10 cellular contexts compared by ENCODE assay signal in genomic region chr5:113246371-113246870, GRCh38.
DNase-seq lines count a peak whose midpoint lies in the region; FAIRE-seq and TF ChIP-seq lines count a peak whose summit lies in the region.
"Had no signal": no experiment of that assay in that cellular context is flagged by ENCODE, and none has a peak within 500 bp of the region (broad histone marks: within the 10 kb centered on the region; RNA-seq: fewer than 3 reads in every experiment).

No MANE protein-coding gene starts in this region.

- peaks cover 23% of the 10 kb centered on the region for H3K36me3 Mint-ChIP-seq in endodermal cell (ENCODE audit: low read depth)

- FAIRE-seq in kidney (lab: Jason Lieb, UNC), result no peak

- H3K56ac ChIP-seq in mesendoderm (ENCODE audit: low read length), result peak overlapping the region; percentile 52

- no peak overlapping the region for H3K4me3 Mint-ChIP-seq in endodermal cell

- H2BK120ac ChIP-seq in mesendoderm (ENCODE audit: low read depth, low read length), result peak overlapping the region; percentile 86

- H3K27me3 Mint-ChIP-seq in endodermal cell (ENCODE audit: insufficient read depth), result no peaks in the 10 kb centered on the region

- no peak overlapping the region for H3K9ac ChIP-seq in endodermal cell (ENCODE audit: extremely low read depth, low read length, poor library complexity, severe bottlenecking)
- H3K9ac ChIP-seq in mesendoderm (ENCODE audit: low read length), result peak overlapping the region; percentile 43
- H3K9ac ChIP-seq in kidney (ENCODE audit: low read length in 2 of 2), result peak overlapping the region in 1 of 2 donors; percentile 36

- no peak overlapping the region for H3K18ac ChIP-seq in mesendoderm (ENCODE audit: low read length)

- H3K36me3 ChIP-seq in endodermal cell (ENCODE audit: control insufficient read depth, insufficient read depth, low read length) (peaks cover 19% of the 10 kb centered on the region), mesendoderm (ENCODE audit: control insufficient read depth, insufficient read depth, low read length) (no peaks in the 10 kb centered on the region), tibial nerve (no peaks in the 10 kb centered on the region), kidney (ENCODE audit: control insufficient read depth in 1 of 2, insufficient read depth in 2 of 2, low read length in 2 of 2) (no peaks in the 10 kb centered on the region)

- WGBS in endodermal cell (ENCODE audit: insufficient coverage in 1 of 2, insufficient read length in 1 of 2), 2 experiments, result 59 to 68% methylated on average over 4 to 5 of the region's 5 CpGs
- no CpG with 5 or more reads among the region's 5 CpGs for WGBS in mesendoderm (ENCODE audit: extremely low coverage, insufficient coverage, low lambda C conversion rate)
- WGBS in tibial nerve, 2 donors, result 54 to 59% methylated on average over 5 of the region's 5 CpGs

- no peak overlapping the region for H3K23ac ChIP-seq in mesendoderm (ENCODE audit: low read length)

- peak overlapping the region; percentile 51 for H3K4me3 ChIP-seq in endodermal cell (ENCODE audit: low read length)
- no peak overlapping the region for H3K4me3 ChIP-seq in mesendoderm (ENCODE audit: low read length)
- H3K4me3 ChIP-seq in tibial nerve, result peak overlapping the region in 2 of 4 donors; percentile 10 to 28
- peak overlapping the region in 1 of 2 donors; percentile 22 for H3K4me3 ChIP-seq in kidney (ENCODE audit: low read length in 2 of 2)

- H2BK5ac ChIP-seq in mesendoderm (ENCODE audit: low read length), result peak overlapping the region; percentile 51

- H2BK15ac ChIP-seq in mesendoderm (replicated peaks; ENCODE audit: low read depth), result peak overlapping the region; percentile 80

- H4K5ac ChIP-seq in mesendoderm (ENCODE audit: low read length), result no peak overlapping the region

- no peak for TF ChIP-seq POLR2A in tibial nerve (IDR thresholded peaks at IDR 0.05)

- peak overlapping the region; percentile 91 for H3K27ac Mint-ChIP-seq in endodermal cell

- H3K79me2 ChIP-seq in mesendoderm (ENCODE audit: control insufficient read depth, insufficient read depth, low read length), result peaks cover 38% of the 10 kb centered on the region

- no peaks in the 10 kb centered on the region for H3K9me3 ChIP-seq in endodermal cell (ENCODE audit: control insufficient read depth, low read length)
- no peaks in the 10 kb centered on the region for H3K9me3 ChIP-seq in tibial nerve
- H3K9me3 ChIP-seq in kidney (ENCODE audit: control insufficient read depth in 1 of 2, low read length in 2 of 2), result no peaks in the 10 kb centered on the region

- H3K4me1 ChIP-seq in endodermal cell (ENCODE audit: control insufficient read depth, insufficient read depth, low read length) (peaks cover 37% of the 10 kb centered on the region), mesendoderm (ENCODE audit: control insufficient read depth, low read depth, low read length) (peaks cover 28% of the 10 kb centered on the region), tibial nerve (peaks cover 0 to 43% (median 15%) of the 10 kb centered on the region in 4 donors), kidney (ENCODE audit: control insufficient read depth in 1 of 2, insufficient read depth in 1 of 2, low read depth in 1 of 2, low read length in 2 of 2) (peaks cover 7 to 20% of the 10 kb centered on the region in 2 donors)

- peak overlapping the region; percentile 31 for H3K27ac ChIP-seq in endodermal cell (ENCODE audit: low read depth, low read length)
- peak overlapping the region; percentile 54 for H3K27ac ChIP-seq in mesendoderm (ENCODE audit: low read depth, low read length)
- H3K27ac ChIP-seq in tibial nerve, result peak overlapping the region; percentile 48 to 85 (median 72)
- H3K27ac ChIP-seq in kidney (ENCODE audit: low read depth in 2 of 2, low read length in 2 of 2), result peak overlapping the region in 1 of 2 donors; percentile 10
- H3K27ac ChIP-seq: 22Rv1 had no signal

- no peak overlapping the region for H3K4ac ChIP-seq in mesendoderm (ENCODE audit: low read depth, low read length)

- H3K4me2 ChIP-seq in mesendoderm (ENCODE audit: low read length), result no peak overlapping the region

- no peak overlapping the region for H4K8ac ChIP-seq in mesendoderm (ENCODE audit: low read depth, low read length)

- no peak overlapping the region for H2AK5ac ChIP-seq in mesendoderm (ENCODE audit: low read length)

- TF ChIP-seq CTCF in endodermal cell (conservative IDR thresholded peaks at IDR 0.05) (no peak), tibial nerve (IDR thresholded peaks at IDR 0.05) (no peak), kidney (IDR thresholded peaks at IDR 0.05; ENCODE audit: borderline replicate concordance, extremely low read depth, insufficient read depth) (no peak)

- peaks cover 26% of the 10 kb centered on the region for H3K79me1 ChIP-seq in mesendoderm (ENCODE audit: low read length)

- peak in 1 of 2 donors; percentile 37 for TF ChIP-seq EP300 in tibial nerve (IDR thresholded peaks at IDR 0.05)

- H3K9me3 Mint-ChIP-seq in endodermal cell, result no peaks in the 10 kb centered on the region

- peaks cover 82% of the 10 kb centered on the region for H3K4me1 Mint-ChIP-seq in endodermal cell

- DNase-seq in NOMO-1 treated with DMSO at 0.1 percent for 48 hours (lab: John Stamatoyannopoulos, UW; ENCODE audit: unreplicated experiment), result peak; percentile 28
- DNase-seq in NOMO-1 treated with dmso at 0.1 percent for 144 hours (lab: John Stamatoyannopoulos, UW; ENCODE audit: unreplicated experiment), result no peak
- DNase-seq in endodermal cell, result no peak
- peak; percentile 64 for DNase-seq in mesendoderm
- peak in 1 of 2 donors; percentile 16 for DNase-seq in tibial nerve (ENCODE audit: low spot score in 2 of 2)
- DNase-seq in kidney, result no peak
- no peak for DNase-seq in H4 (ENCODE audit: low spot score)
- no peak for DNase-seq in SK-N-DZ (ENCODE audit: low spot score)
- DNase-seq: stimulated activated CD4-positive, alpha-beta T cell treated with anti-CD3 and anti-CD28 coated beads, Interleukin-2, amount 100 ng/mL, for 48 hours had no signal

- intact Hi-C loops in kidney (cut with DNase I), result no loop called here

- H3K27me3 ChIP-seq in endodermal cell (ENCODE audit: control insufficient read depth, insufficient read depth, low read length, poor library complexity, severe bottlenecking) (no peaks in the 10 kb centered on the region), mesendoderm (ENCODE audit: insufficient read depth, low read length, poor library complexity) (no peaks in the 10 kb centered on the region), tibial nerve (no peaks in the 10 kb centered on the region)

Comparison
In these comparisons a context has a peak if more than half of its experiments do, and no peak if none do; other contexts are left out.
1. DNase-seq: peak in NOMO-1 treated with DMSO at 0.1 percent for 48 hours (single experiment) and mesendoderm (single experiment); none in NOMO-1 treated with dmso at 0.1 percent for 144 hours (single experiment), endodermal cell (single experiment), kidney (single experiment), H4 (single experiment) and SK-N-DZ (single experiment).